ENCODE assay signal across 1 cellular context in genomic region chr6:131949909-131950766, GRCh38.
TF ChIP-seq lines count a peak whose summit lies in the region.

No MANE protein-coding gene starts in this region.

TF ChIP-seq in HepG2, 621 proteins besides CTCF, POLR2A, EP300 and RAD21 (continued from another document and continues in another):
- peak; percentile 62; the same call in 1 of the 2 replicates for TF ChIP-seq ZNF788 (CRISPR knock-in tag; IDR thresholded peaks at IDR 0.05; ENCODE audit: borderline replicate concordance)
- peak; percentile 18 for TF ChIP-seq NR2C2 (CRISPR knock-in tag; IDR thresholded peaks at IDR 0.05; ENCODE audit: borderline replicate concordance)
- TF ChIP-seq ETS1 (CRISPR knock-in tag; IDR thresholded peaks at IDR 0.05) = 0 out of 2 replicates have a peak, but pooled peaks have one; percentile 92
- peak; percentile 65; the same call in 1 of the 2 replicates for TF ChIP-seq ZNF639 (CRISPR knock-in tag; conservative IDR thresholded peaks at IDR 0.05)
- TF ChIP-seq ZBTB40 (IDR thresholded peaks at IDR 0.05) = no peak
- no peak; the same call in 1 of the 2 replicates for TF ChIP-seq ZBTB40 (CRISPR knock-in tag; IDR thresholded peaks at IDR 0.05)
- TF ChIP-seq RELA (CRISPR knock-in tag; IDR thresholded peaks at IDR 0.05) = no peak
- TF ChIP-seq XBP1 (CRISPR knock-in tag; IDR thresholded peaks at IDR 0.05) = peak; percentile 37; the same call in 1 of the 2 replicates
- TF ChIP-seq ASH2L (IDR thresholded peaks at IDR 0.05; ENCODE audit: insufficient read length, low read depth, low read length) = peak; percentile 29
- no peak; the same call in 1 of the 2 replicates for TF ChIP-seq MED13 (CRISPR knock-in tag; IDR thresholded peaks at IDR 0.05)
- peak; percentile 57; the same call in 1 of the 2 replicates for TF ChIP-seq ZNF570 (CRISPR knock-in tag; IDR thresholded peaks at IDR 0.05; ENCODE audit: borderline replicate concordance)
- no peak for TF ChIP-seq ARNT (IDR thresholded peaks at IDR 0.05)
- TF ChIP-seq, protein P1, sequence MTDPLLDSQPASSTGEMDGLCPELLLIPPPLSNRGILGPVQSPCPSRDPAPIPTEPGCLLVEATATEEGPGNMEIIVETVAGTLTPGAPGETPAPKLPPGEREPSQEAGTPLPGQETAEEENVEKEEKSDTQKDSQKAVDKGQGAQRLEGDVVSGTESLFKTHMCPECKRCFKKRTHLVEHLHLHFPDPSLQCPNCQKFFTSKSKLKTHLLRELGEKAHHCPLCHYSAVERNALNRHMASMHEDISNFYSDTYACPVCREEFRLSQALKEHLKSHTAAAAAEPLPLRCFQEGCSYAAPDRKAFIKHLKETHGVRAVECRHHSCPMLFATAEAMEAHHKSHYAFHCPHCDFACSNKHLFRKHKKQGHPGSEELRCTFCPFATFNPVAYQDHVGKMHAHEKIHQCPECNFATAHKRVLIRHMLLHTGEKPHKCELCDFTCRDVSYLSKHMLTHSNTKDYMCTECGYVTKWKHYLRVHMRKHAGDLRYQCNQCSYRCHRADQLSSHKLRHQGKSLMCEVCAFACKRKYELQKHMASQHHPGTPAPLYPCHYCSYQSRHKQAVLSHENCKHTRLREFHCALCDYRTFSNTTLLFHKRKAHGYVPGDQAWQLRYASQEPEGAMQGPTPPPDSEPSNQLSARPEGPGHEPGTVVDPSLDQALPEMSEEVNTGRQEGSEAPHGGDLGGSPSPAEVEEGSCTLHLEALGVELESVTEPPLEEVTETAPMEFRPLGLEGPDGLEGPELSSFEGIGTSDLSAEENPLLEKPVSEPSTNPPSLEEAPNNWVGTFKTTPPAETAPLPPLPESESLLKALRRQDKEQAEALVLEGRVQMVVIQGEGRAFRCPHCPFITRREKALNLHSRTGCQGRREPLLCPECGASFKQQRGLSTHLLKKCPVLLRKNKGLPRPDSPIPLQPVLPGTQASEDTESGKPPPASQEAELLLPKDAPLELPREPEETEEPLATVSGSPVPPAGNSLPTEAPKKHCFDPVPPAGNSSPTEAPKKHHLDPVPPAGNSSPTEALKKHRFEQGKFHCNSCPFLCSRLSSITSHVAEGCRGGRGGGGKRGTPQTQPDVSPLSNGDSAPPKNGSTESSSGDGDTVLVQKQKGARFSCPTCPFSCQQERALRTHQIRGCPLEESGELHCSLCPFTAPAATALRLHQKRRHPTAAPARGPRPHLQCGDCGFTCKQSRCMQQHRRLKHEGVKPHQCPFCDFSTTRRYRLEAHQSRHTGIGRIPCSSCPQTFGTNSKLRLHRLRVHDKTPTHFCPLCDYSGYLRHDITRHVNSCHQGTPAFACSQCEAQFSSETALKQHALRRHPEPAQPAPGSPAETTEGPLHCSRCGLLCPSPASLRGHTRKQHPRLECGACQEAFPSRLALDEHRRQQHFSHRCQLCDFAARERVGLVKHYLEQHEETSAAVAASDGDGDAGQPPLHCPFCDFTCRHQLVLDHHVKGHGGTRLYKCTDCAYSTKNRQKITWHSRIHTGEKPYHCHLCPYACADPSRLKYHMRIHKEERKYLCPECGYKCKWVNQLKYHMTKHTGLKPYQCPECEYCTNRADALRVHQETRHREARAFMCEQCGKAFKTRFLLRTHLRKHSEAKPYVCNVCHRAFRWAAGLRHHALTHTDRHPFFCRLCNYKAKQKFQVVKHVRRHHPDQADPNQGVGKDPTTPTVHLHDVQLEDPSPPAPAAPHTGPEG (CRISPR knock-in tag; IDR thresholded peaks at IDR 0.05) = peak; percentile 49; the same call in 1 of the 2 replicates
- no peak; the same call in 1 of the 2 replicates for TF ChIP-seq ZNF597 (CRISPR knock-in tag; IDR thresholded peaks at IDR 0.05)
- TF ChIP-seq KMT2A (CRISPR knock-in tag; IDR thresholded peaks at IDR 0.05) = peak; percentile 26; the same call in 1 of the 2 replicates
- no peak; the same call in 1 of the 2 replicates for TF ChIP-seq ZNF460 (CRISPR knock-in tag; IDR thresholded peaks at IDR 0.05; ENCODE audit: borderline replicate concordance)
- TF ChIP-seq FOXM1 (CRISPR knock-in tag; IDR thresholded peaks at IDR 0.05) = peak; percentile 57
- 0 out of 2 replicates have a peak, but pooled peaks have one; percentile 80 for TF ChIP-seq KDM4B (CRISPR knock-in tag; IDR thresholded peaks at IDR 0.05)
- TF ChIP-seq FOXJ3 (CRISPR knock-in tag; IDR thresholded peaks at IDR 0.05; ENCODE audit: borderline replicate concordance) = peak; percentile 45; the same call in 1 of the 2 replicates
- TF ChIP-seq ZC3H4 (CRISPR knock-in tag; IDR thresholded peaks at IDR 0.05; ENCODE audit: borderline replicate concordance) = peak; percentile 75; the same call in 1 of the 2 replicates
- no peak for TF ChIP-seq ZUFSP (CRISPR knock-in tag; IDR thresholded peaks at IDR 0.05; ENCODE audit: borderline replicate concordance)
- TF ChIP-seq RARG (CRISPR knock-in tag; IDR thresholded peaks at IDR 0.05; ENCODE audit: low read depth) = no peak; the same call in 1 of the 2 replicates
- no peak for TF ChIP-seq ZBTB37 (CRISPR knock-in tag; IDR thresholded peaks at IDR 0.05)
- TF ChIP-seq SYNCRIP (IDR thresholded peaks at IDR 0.05; ENCODE audit: insufficient read depth, low read depth, low read length) = no peak
- TF ChIP-seq RBAK (CRISPR knock-in tag; IDR thresholded peaks at IDR 0.05) = 0 out of 2 replicates have a peak, but pooled peaks have one; percentile 14
- peak; percentile 43 for TF ChIP-seq TEAD3 (CRISPR knock-in tag; optimal IDR thresholded peaks at IDR 0.05; ENCODE audit: borderline replicate concordance)
- TF ChIP-seq ZNF34 (CRISPR knock-in tag; IDR thresholded peaks at IDR 0.05; ENCODE audit: borderline replicate concordance) = no peak; the same call in none of the 2 replicates
- TF ChIP-seq ZNF83 (CRISPR knock-in tag; IDR thresholded peaks at IDR 0.05; ENCODE audit: borderline replicate concordance) = no peak
- 0 out of 4 replicates have a peak, but pooled peaks of 1 of the 2 experiments have one; percentile 33 for TF ChIP-seq NR2F1 (CRISPR knock-in tag; IDR thresholded peaks at IDR 0.05)
- peak; percentile 58 for TF ChIP-seq ZNF891 (CRISPR knock-in tag; IDR thresholded peaks at IDR 0.05)
- TF ChIP-seq SNRNP70 (IDR thresholded peaks at IDR 0.05; ENCODE audit: low read depth, low read length) = no peak
- no peak for TF ChIP-seq CC2D1A (CRISPR knock-in tag; IDR thresholded peaks at IDR 0.05)
- TF ChIP-seq ZNF510 (CRISPR knock-in tag; IDR thresholded peaks at IDR 0.05; ENCODE audit: low read depth) = no peak; the same call in 1 of the 2 replicates
- TF ChIP-seq HNF4A (CRISPR knock-in tag; IDR thresholded peaks at IDR 0.05) = no peak
- no peak for TF ChIP-seq AKAP8 (CRISPR knock-in tag; IDR thresholded peaks at IDR 0.05)
- no peak for TF ChIP-seq SUZ12 (IDR thresholded peaks at IDR 0.05; ENCODE audit: low read depth, low read length)
- TF ChIP-seq FIP1L1 (IDR thresholded peaks at IDR 0.05; ENCODE audit: borderline replicate concordance, insufficient read depth, low read depth, low read length) = no peak
